Comparison of ENCODE assay signal across 18 cellular contexts in the genomic region with DNA sequence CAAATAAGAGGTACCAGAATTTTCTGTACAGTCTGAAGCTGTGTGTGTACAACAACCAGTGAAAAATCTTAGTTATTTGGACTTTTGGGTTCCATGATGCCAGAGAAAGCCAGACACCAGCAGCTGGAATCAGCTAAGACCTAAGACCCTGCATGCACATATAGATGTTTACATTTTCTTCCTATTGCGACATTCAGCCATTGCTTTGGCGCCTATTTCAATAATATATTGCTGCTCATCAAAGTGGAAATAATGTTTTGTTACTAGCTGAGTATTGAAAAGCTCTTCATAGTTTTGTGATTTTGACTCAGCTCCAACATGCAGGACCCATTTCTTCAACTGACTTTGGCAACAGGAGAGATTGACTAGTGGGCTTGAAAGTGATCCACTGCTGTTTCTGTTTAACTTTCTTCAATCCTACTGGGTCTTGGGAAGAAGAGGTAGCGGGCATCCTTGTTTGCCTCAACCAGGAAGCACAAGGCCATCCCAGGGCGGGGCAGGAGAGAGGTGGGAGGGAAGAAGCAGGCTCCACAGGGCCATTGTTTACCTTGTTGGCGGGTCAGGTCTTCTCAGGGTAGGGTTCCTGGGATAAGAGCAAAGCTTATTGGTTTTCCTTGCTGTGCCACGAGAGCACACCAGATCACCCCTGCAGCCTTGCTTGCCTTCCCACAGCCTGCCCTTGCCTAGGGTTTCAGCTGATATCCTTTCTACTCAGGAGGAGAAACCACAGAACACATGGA.
DNase-seq lines count a peak whose midpoint lies in the region; ATAC-seq and TF ChIP-seq lines count a peak whose summit lies in the region.
"Had no signal": no experiment of that assay in that cellular context is flagged by ENCODE, and none has a peak within 500 bp of the region (broad histone marks: within the 10 kb centered on the region; RNA-seq: fewer than 3 reads in every experiment).

No MANE protein-coding gene starts in this region.

- CTCF ChIA-PET in WTC11 (lab: Charles Lee), result interaction anchor here (1.1 to 1.5 kb wide), 2 partner anchors 58 to 651 kb away, joined by 3 to 5 read pairs; no protein-coding TSS in a partner anchor
- CTCF ChIA-PET in naive thymus-derived CD4-positive, alpha-beta T cell (lab: Charles Lee), result no interaction called here

- no peaks in the 10 kb centered on the region for H3K27me3 Mint-ChIP-seq in WTC11 (ENCODE audit: low read depth)
- H3K27me3 Mint-ChIP-seq in naive thymus-derived CD4-positive, alpha-beta T cell, result peaks cover 0 to 6% (median 4%) of the 10 kb centered on the region in 5 donors
- H3K27me3 Mint-ChIP-seq: CD4-positive, CD25-positive, alpha-beta regulatory T cell had no signal

- no peak overlapping the region for H3K4me3 ChIP-seq in vagina
- no peak overlapping the region for H3K4me3 ChIP-seq in naive thymus-derived CD4-positive, alpha-beta T cell (ENCODE audit: low read length)
- H3K4me3 ChIP-seq: BLaER1 had no signal

- TF ChIP-seq CTCF in WTC11 (IDR thresholded peaks at IDR 0.05) (no peak), vagina (IDR thresholded peaks at IDR 0.05) (no peak)

- no peaks in the 10 kb centered on the region for H3K27me3 ChIP-seq in vagina
- no peaks in the 10 kb centered on the region for H3K27me3 ChIP-seq in naive thymus-derived CD4-positive, alpha-beta T cell (ENCODE audit: control insufficient read depth in 2 of 2, insufficient read depth in 2 of 2, low read length in 2 of 2)
- H3K27me3 ChIP-seq: BLaER1 had no signal

- H3K36me3 ChIP-seq in vagina, result no peaks in the 10 kb centered on the region
- no peaks in the 10 kb centered on the region for H3K36me3 ChIP-seq in naive thymus-derived CD4-positive, alpha-beta T cell (ENCODE audit: control insufficient read depth in 2 of 3, insufficient read depth in 3 of 3, low read length in 3 of 3)
- H3K36me3 ChIP-seq: BLaER1 had no signal

- no peak for TF ChIP-seq POLR2A in vagina (IDR thresholded peaks at IDR 0.05)

- ATAC-seq in WTC11 (peak; percentile 83), left lobe of liver (peak; percentile 27), GM21717 (IDR thresholded peaks at IDR 0.05; ENCODE audit: unreplicated experiment) (no peak)
- ATAC-seq in naive thymus-derived CD4-positive, alpha-beta T cell, result no peak

- POLR2A ChIA-PET in WTC11 (lab: Charles Lee), result no interaction called here
- POLR2A ChIA-PET in naive thymus-derived CD4-positive, alpha-beta T cell (lab: Charles Lee), result no interaction called here

- intact Hi-C loops in vagina (cut with DNase I), result no loop called here
- intact Hi-C loops in naive thymus-derived CD4-positive, alpha-beta T cell (cut with micrococcal nuclease), result no loop called here

- H3K4me1 Mint-ChIP-seq in WTC11, result peaks cover 6% of the 10 kb centered on the region
- H3K4me1 Mint-ChIP-seq in naive thymus-derived CD4-positive, alpha-beta T cell, result peaks cover 0 to 31% (median 25%) of the 10 kb centered on the region in 7 donors

- peak overlapping the region; percentile 25 for H3K27ac ChIP-seq in vagina
- no peak overlapping the region for H3K27ac ChIP-seq in naive thymus-derived CD4-positive, alpha-beta T cell (ENCODE audit: low read depth, low read length)
- H3K27ac ChIP-seq: BLaER1 had no signal

- no peak overlapping the region for H3K4me3 Mint-ChIP-seq in WTC11
- no peak overlapping the region for H3K4me3 Mint-ChIP-seq in naive thymus-derived CD4-positive, alpha-beta T cell
- H3K4me3 Mint-ChIP-seq: CD4-positive, CD25-positive, alpha-beta regulatory T cell had no signal

- H3K27ac Mint-ChIP-seq in WTC11, result no peak overlapping the region
- H3K27ac Mint-ChIP-seq in naive thymus-derived CD4-positive, alpha-beta T cell, result no peak overlapping the region

- H3K9me3 ChIP-seq in vagina, result no peaks in the 10 kb centered on the region
- no peaks in the 10 kb centered on the region for H3K9me3 ChIP-seq in naive thymus-derived CD4-positive, alpha-beta T cell (ENCODE audit: control insufficient read depth in 2 of 3, low read length in 3 of 3)
- H3K9me3 ChIP-seq: BLaER1 had no signal

- peaks cover 24% of the 10 kb centered on the region for H3K4me1 ChIP-seq in vagina
- peaks cover 0 to 8% of the 10 kb centered on the region in 2 donors for H3K4me1 ChIP-seq in naive thymus-derived CD4-positive, alpha-beta T cell (ENCODE audit: control insufficient read depth in 2 of 2, insufficient read depth in 2 of 2, low read length in 2 of 2)
- H3K4me1 ChIP-seq: BLaER1 had no signal

- H3K9me3 Mint-ChIP-seq in WTC11, result peaks cover 3% of the 10 kb centered on the region; the same call in 1 of the 2 replicates
- peaks cover 0 to 8% (median 0%) of the 10 kb centered on the region in 11 donors for H3K9me3 Mint-ChIP-seq in naive thymus-derived CD4-positive, alpha-beta T cell

- DNase-seq in SIG-M5 treated with dmso at 0.1 percent for 504 hours (lab: John Stamatoyannopoulos, UW; ENCODE audit: unreplicated experiment), result peak; percentile 6
- DNase-seq in SIG-M5 (lab: John Stamatoyannopoulos, UW), result no peak
- no peak for DNase-seq in WTC11 (ENCODE audit: low spot score)
- DNase-seq in left lobe of liver (ENCODE audit: low spot score), result no peak
- DNase-seq in vagina (ENCODE audit: extremely low spot score in 2 of 2), result no peak
- DNase-seq in DMS 273 treated with DMSO at 0.1 percent for 48 hours (lab: John Stamatoyannopoulos, UW), result no peak
- DNase-seq in naive thymus-derived CD4-positive, alpha-beta T cell, result no peak
- DNase-seq: CD4-positive, CD25-positive, alpha-beta regulatory T cell; MV-4-11; NCI-H1105; NCI-H1436 treated with DMSO at 0.1 percent for 48 hours; NCI-H1930; NCI-H2107; NCI-H524; NCI-H774; T-helper 1 cell had no signal

- H3K36me3 Mint-ChIP-seq in WTC11, result no peaks in the 10 kb centered on the region
- H3K36me3 Mint-ChIP-seq in naive thymus-derived CD4-positive, alpha-beta T cell, result peaks cover 0 to 22% (median 3%) of the 10 kb centered on the region in 5 donors

TF ChIP-seq in WTC11, 78 proteins besides CTCF, POLR2A, EP300 and RAD21 (continues in another document):
- TF ChIP-seq ZNF232 (CRISPR knock-in tag; IDR thresholded peaks at IDR 0.05), result no peak
- TF ChIP-seq NFE2L1 (CRISPR knock-in tag; IDR thresholded peaks at IDR 0.05), result no peak
- TF ChIP-seq ZNF423 (CRISPR knock-in tag; IDR thresholded peaks at IDR 0.05), result no peak
- TF ChIP-seq CREM (CRISPR knock-in tag; IDR thresholded peaks at IDR 0.05), result no peak
- TF ChIP-seq GTF2I (CRISPR knock-in tag; conservative IDR thresholded peaks at IDR 0.05), result no peak
- TF ChIP-seq, protein P1, sequence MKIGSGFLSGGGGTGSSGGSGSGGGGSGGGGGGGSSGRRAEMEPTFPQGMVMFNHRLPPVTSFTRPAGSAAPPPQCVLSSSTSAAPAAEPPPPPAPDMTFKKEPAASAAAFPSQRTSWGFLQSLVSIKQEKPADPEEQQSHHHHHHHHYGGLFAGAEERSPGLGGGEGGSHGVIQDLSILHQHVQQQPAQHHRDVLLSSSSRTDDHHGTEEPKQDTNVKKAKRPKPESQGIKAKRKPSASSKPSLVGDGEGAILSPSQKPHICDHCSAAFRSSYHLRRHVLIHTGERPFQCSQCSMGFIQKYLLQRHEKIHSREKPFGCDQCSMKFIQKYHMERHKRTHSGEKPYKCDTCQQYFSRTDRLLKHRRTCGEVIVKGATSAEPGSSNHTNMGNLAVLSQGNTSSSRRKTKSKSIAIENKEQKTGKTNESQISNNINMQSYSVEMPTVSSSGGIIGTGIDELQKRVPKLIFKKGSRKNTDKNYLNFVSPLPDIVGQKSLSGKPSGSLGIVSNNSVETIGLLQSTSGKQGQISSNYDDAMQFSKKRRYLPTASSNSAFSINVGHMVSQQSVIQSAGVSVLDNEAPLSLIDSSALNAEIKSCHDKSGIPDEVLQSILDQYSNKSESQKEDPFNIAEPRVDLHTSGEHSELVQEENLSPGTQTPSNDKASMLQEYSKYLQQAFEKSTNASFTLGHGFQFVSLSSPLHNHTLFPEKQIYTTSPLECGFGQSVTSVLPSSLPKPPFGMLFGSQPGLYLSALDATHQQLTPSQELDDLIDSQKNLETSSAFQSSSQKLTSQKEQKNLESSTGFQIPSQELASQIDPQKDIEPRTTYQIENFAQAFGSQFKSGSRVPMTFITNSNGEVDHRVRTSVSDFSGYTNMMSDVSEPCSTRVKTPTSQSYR (CRISPR knock-in tag; IDR thresholded peaks at IDR 0.05), result no peak
- TF ChIP-seq EMX1 (CRISPR knock-in tag; IDR thresholded peaks at IDR 0.05), result no peak
- TF ChIP-seq, protein P2, sequence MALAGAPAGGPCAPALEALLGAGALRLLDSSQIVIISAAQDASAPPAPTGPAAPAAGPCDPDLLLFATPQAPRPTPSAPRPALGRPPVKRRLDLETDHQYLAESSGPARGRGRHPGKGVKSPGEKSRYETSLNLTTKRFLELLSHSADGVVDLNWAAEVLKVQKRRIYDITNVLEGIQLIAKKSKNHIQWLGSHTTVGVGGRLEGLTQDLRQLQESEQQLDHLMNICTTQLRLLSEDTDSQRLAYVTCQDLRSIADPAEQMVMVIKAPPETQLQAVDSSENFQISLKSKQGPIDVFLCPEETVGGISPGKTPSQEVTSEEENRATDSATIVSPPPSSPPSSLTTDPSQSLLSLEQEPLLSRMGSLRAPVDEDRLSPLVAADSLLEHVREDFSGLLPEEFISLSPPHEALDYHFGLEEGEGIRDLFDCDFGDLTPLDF (CRISPR knock-in tag; IDR thresholded peaks at IDR 0.05), result no peak
- TF ChIP-seq, protein P3, sequence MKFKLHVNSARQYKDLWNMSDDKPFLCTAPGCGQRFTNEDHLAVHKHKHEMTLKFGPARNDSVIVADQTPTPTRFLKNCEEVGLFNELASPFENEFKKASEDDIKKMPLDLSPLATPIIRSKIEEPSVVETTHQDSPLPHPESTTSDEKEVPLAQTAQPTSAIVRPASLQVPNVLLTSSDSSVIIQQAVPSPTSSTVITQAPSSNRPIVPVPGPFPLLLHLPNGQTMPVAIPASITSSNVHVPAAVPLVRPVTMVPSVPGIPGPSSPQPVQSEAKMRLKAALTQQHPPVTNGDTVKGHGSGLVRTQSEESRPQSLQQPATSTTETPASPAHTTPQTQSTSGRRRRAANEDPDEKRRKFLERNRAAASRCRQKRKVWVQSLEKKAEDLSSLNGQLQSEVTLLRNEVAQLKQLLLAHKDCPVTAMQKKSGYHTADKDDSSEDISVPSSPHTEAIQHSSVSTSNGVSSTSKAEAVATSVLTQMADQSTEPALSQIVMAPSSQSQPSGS (CRISPR knock-in tag; IDR thresholded peaks at IDR 0.05; ENCODE audit: borderline replicate concordance, low read depth), result no peak

Comparison
In these comparisons a context has a peak if more than half of its experiments do, and no peak if none do; other contexts are left out.
1. ATAC-seq: peak in WTC11 (single experiment) and left lobe of liver (single experiment); none in naive thymus-derived CD4-positive, alpha-beta T cell (single experiment) and GM21717 (single experiment).